Comparison of ENCODE assay signal across 8 cellular contexts in genomic region chr14:39174560-39175444, GRCh38. TPM values are rescaled to one million over a fixed set of nuclear protein-coding genes. Genes with fewer than 3 reads are reported as not detected.
DNase-seq lines count a peak whose midpoint lies in the region; ATAC-seq and TF ChIP-seq lines count a peak whose summit lies in the region.

Gene PNN, plus strand, starts transcription at chr14:39175254. Its CDS starts 26 bp downstream, at chr14:39175280.

- peak within 1 kb of the TSS; percentile 96 for H3K9ac ChIP-seq in PC-3 (ENCODE audit: low read length)

- no peak for TF ChIP-seq CTCF in PC-3 (conservative IDR thresholded peaks at IDR 0.05; ENCODE audit: low read depth, low read length)
- no peak for TF ChIP-seq CTCF in mucosa of descending colon (IDR thresholded peaks at IDR 0.05)

- peaks cover 17% of the 10 kb centered on the region for H3K4me1 ChIP-seq in PC-3 (ENCODE audit: insufficient read depth, low read length)
- H3K4me1 ChIP-seq in mucosa of descending colon (ENCODE audit: low read depth), result peaks cover 10% of the 10 kb centered on the region

- H3K79me2 ChIP-seq in PC-3 (ENCODE audit: low read length), result peaks cover 47% of the 10 kb centered on the region

- TSS peak; percentile 34 for BruUV-seq in PC-3 (replicated peaks; lab: Mats Ljungman, UMichigan)

- H2AFZ ChIP-seq in PC-3 (ENCODE audit: low read length), result peak within 1 kb of the TSS; percentile 63

- peaks cover 40% of the 10 kb centered on the region for H3K36me3 ChIP-seq in PC-3 (ENCODE audit: low read depth, low read length)
- H3K36me3 ChIP-seq in mucosa of descending colon (ENCODE audit: low read depth), result peaks cover 14% of the 10 kb centered on the region

- POLR2A ChIA-PET in PC-3 (lab: Charles Lee; ENCODE audit: unreplicated experiment), result interaction anchor here (0.6 kb wide), 1 partner anchor 43 kb away, joined by 3 read pairs; no protein-coding TSS in a partner anchor

- peak within 1 kb of the TSS; percentile 93 for H3K4me2 ChIP-seq in PC-3 (ENCODE audit: low read length)

- H3K4me3 ChIP-seq in PC-3 (ENCODE audit: low read length), result peak within 1 kb of the TSS; percentile 96
- H3K4me3 ChIP-seq in mucosa of descending colon, result peak within 1 kb of the TSS; percentile 72

- H4K20me1 ChIP-seq in PC-3 (ENCODE audit: low read length), result peaks cover 29% of the 10 kb centered on the region

- no peaks in the 10 kb centered on the region for H3K27me3 ChIP-seq in PC-3 (ENCODE audit: low read length)

- peak within 1 kb of the TSS; percentile 51 for H3K27ac ChIP-seq in PC-3 (ENCODE audit: low read length)
- H3K27ac ChIP-seq in epithelial cell of prostate, result peak within 1 kb of the TSS; percentile 93

- CTCF ChIA-PET in PC-3 (lab: Charles Lee), result no interaction called here

- peak; percentile 69; the same call in 1 of the 2 replicates for TF ChIP-seq EP300 in Ishikawa (IDR thresholded peaks at IDR 0.05; ENCODE audit: borderline replicate concordance)

- intact Hi-C loops in PC-3 (cut with micrococcal nuclease), result no loop called here
- intact Hi-C loops in mucosa of descending colon (cut with DNase I, micrococcal nuclease), result loop anchor here in 1 of 2 donors (10.0 kb wide), 1 partner anchor 70 kb away; the partner anchor contains the start of gene SEC23A

- no peaks in the 10 kb centered on the region for H3K9me3 ChIP-seq in PC-3 (ENCODE audit: low read length)
- no peaks in the 10 kb centered on the region for H3K9me3 ChIP-seq in mucosa of descending colon

- H3K9me2 ChIP-seq in PC-3 (replicated peaks; ENCODE audit: low read length), result no peaks in the 10 kb centered on the region

- peak; percentile 95 for DNase-seq in DMS114 treated with DMSO at 0.1 percent for 48 hours (lab: John Stamatoyannopoulos, UW; ENCODE audit: unreplicated experiment)
- peak; percentile 99 for DNase-seq in PC-3
- peak; percentile 92 for DNase-seq in activated T-cell treated with anti-CD3 and anti-CD28 coated beads for 48 hours (ENCODE audit: low read depth)
- DNase-seq in epithelial cell of prostate (ENCODE audit: low read depth, low spot score), result peak; percentile 98
- DNase-seq in mucosa of descending colon, result peak; percentile 96 to 97 (median 96)
- DNase-seq in stimulated activated CD8-positive, alpha-beta memory T cell treated with anti-CD3 and anti-CD28 coated beads, Interleukin-4, amount 100 ng/mL, for 24 hours (ENCODE audit: low read depth), result peak; percentile 92

- ATAC-seq in GM21576 (IDR thresholded peaks at IDR 0.05; ENCODE audit: unreplicated experiment), result peak; percentile 94
- peak; percentile 89 for ATAC-seq in PC-3
- peak; percentile 93 for ATAC-seq in mucosa of descending colon

- no peak for TF ChIP-seq RAD21 in Ishikawa (IDR thresholded peaks at IDR 0.05; ENCODE audit: low read depth)

- H3F3A ChIP-seq in PC-3 (ENCODE audit: low read length, unreplicated experiment), result no peaks in the 10 kb centered on the region

TF ChIP-seq in Ishikawa, 13 proteins besides CTCF, POLR2A, EP300 and RAD21:
- TF ChIP-seq EGR1 (IDR thresholded peaks at IDR 0.05) (no peak), NFIC (IDR thresholded peaks at IDR 0.05) (peak; percentile 35; the same call in 1 of the 2 replicates), TCF12 (IDR thresholded peaks at IDR 0.05; ENCODE audit: low read depth) (0 out of 2 replicates have a peak, but pooled peaks have one; percentile 50), YY1 (IDR thresholded peaks at IDR 0.05; ENCODE audit: low read depth) (peak; percentile 85), FOXM1 (IDR thresholded peaks at IDR 0.05; ENCODE audit: borderline replicate concordance, low read depth) (no peak), CEBPB (IDR thresholded peaks at IDR 0.05) (peak; percentile 91), TAF1 (IDR thresholded peaks at IDR 0.05; ENCODE audit: low read depth) (peak; percentile 97), MAX (IDR thresholded peaks at IDR 0.05) (peak; percentile 64), TEAD4 (IDR thresholded peaks at IDR 0.05) (0 out of 2 replicates have a peak, but pooled peaks have one; percentile 20), CREB1 (IDR thresholded peaks at IDR 0.05; ENCODE audit: low read depth) (peak; percentile 74), ZBTB7A (IDR thresholded peaks at IDR 0.05; ENCODE audit: low read depth) (no peak)
- TF ChIP-seq, protein P1, sequence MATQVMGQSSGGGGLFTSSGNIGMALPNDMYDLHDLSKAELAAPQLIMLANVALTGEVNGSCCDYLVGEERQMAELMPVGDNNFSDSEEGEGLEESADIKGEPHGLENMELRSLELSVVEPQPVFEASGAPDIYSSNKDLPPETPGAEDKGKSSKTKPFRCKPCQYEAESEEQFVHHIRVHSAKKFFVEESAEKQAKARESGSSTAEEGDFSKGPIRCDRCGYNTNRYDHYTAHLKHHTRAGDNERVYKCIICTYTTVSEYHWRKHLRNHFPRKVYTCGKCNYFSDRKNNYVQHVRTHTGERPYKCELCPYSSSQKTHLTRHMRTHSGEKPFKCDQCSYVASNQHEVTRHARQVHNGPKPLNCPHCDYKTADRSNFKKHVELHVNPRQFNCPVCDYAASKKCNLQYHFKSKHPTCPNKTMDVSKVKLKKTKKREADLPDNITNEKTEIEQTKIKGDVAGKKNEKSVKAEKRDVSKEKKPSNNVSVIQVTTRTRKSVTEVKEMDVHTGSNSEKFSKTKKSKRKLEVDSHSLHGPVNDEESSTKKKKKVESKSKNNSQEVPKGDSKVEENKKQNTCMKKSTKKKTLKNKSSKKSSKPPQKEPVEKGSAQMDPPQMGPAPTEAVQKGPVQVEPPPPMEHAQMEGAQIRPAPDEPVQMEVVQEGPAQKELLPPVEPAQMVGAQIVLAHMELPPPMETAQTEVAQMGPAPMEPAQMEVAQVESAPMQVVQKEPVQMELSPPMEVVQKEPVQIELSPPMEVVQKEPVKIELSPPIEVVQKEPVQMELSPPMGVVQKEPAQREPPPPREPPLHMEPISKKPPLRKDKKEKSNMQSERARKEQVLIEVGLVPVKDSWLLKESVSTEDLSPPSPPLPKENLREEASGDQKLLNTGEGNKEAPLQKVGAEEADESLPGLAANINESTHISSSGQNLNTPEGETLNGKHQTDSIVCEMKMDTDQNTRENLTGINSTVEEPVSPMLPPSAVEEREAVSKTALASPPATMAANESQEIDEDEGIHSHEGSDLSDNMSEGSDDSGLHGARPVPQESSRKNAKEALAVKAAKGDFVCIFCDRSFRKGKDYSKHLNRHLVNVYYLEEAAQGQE (IDR thresholded peaks at IDR 0.05; ENCODE audit: low read depth), result no peak
- TF ChIP-seq, protein P2, sequence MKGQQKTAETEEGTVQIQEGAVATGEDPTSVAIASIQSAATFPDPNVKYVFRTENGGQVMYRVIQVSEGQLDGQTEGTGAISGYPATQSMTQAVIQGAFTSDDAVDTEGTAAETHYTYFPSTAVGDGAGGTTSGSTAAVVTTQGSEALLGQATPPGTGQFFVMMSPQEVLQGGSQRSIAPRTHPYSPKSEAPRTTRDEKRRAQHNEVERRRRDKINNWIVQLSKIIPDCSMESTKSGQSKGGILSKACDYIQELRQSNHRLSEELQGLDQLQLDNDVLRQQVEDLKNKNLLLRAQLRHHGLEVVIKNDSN (IDR thresholded peaks at IDR 0.05), result peak; percentile 22; the same call in 1 of the 2 replicates

RNA-seq across cellular contexts. Expression of gene PNN, which starts in this region (rescaled TPM):
- total RNA-seq in PC-3 (2014; rRNA removed), result 36.7 and 45.6 TPM in 2 replicates
- total RNA-seq in mucosa of descending colon, result 10 to 100 TPM; 42.5 to 50.6 (median 49.4) TPM

Comparison
In these comparisons a context has a peak if more than half of its experiments do, and no peak if none do; other contexts are left out.
1. Peak in every context shown above with its lines: DNase-seq, ATAC-seq, H3K4me3 ChIP-seq and H3K27ac ChIP-seq.